Comparison of ENCODE assay signal across 4 cellular contexts in genomic region chr6:131314838-131315237, GRCh38.
TF ChIP-seq lines count a peak whose summit lies in the region.

No MANE protein-coding gene starts in this region.

TF ChIP-seq in HepG2, 621 proteins besides CTCF, POLR2A, EP300 and RAD21:
- peak; percentile 62 for TF ChIP-seq MAFF (IDR thresholded peaks at IDR 0.05; ENCODE audit: low read depth, low read length)
- TF ChIP-seq ZNF562 (CRISPR knock-in tag; IDR thresholded peaks at IDR 0.05; ENCODE audit: borderline replicate concordance) = no peak
- peak; percentile 70 for TF ChIP-seq MAFK (conservative IDR thresholded peaks at IDR 0.05 in 1 of 2, IDR thresholded peaks at IDR 0.05 in 1 of 2; ENCODE audit: low read length in 2 of 2)
TF ChIP-seq in HepG2: peak in this region for 2.

TF ChIP-seq in A549, 52 proteins besides CTCF, POLR2A, EP300 and RAD21:
- TF ChIP-seq SMC3 (IDR thresholded peaks at IDR 0.05) (no peak), MAFK (IDR thresholded peaks at IDR 0.05; ENCODE audit: partially characterized antibody) (peak; percentile 51)
TF ChIP-seq in A549: peak in this region for 1.

TF ChIP-seq in IMR-90, 13 proteins besides CTCF, POLR2A, EP300 and RAD21:
- TF ChIP-seq FOS (IDR thresholded peaks at IDR 0.05; ENCODE audit: low read depth, low read length) = no peak
- TF ChIP-seq RCOR1 (IDR thresholded peaks at IDR 0.05; ENCODE audit: insufficient replicate concordance, low read length) = no peak
- no peak for TF ChIP-seq SMC3 (IDR thresholded peaks at IDR 0.05; ENCODE audit: low read depth, low read length)
- 0 out of 2 replicates have a peak, but pooled peaks have one; percentile 25 for TF ChIP-seq MAFK (IDR thresholded peaks at IDR 0.05; ENCODE audit: low read depth, low read length)

TF ChIP-seq in K562, 482 proteins besides CTCF, POLR2A, EP300 and RAD21:
- TF ChIP-seq HIVEP1 (CRISPR knock-in tag; IDR thresholded peaks at IDR 0.05) = no peak
- TF ChIP-seq C11orf30 (IDR thresholded peaks at IDR 0.05; ENCODE audit: low read depth) = 0 out of 2 replicates have a peak, but pooled peaks have one; percentile 16
- TF ChIP-seq, protein P1, sequence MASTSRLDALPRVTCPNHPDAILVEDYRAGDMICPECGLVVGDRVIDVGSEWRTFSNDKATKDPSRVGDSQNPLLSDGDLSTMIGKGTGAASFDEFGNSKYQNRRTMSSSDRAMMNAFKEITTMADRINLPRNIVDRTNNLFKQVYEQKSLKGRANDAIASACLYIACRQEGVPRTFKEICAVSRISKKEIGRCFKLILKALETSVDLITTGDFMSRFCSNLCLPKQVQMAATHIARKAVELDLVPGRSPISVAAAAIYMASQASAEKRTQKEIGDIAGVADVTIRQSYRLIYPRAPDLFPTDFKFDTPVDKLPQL (IDR thresholded peaks at IDR 0.05; ENCODE audit: extremely low read depth, insufficient read length) = no peak
- no peak for TF ChIP-seq HCFC1 (IDR thresholded peaks at IDR 0.05; ENCODE audit: low read depth, low read length)
- no peak for TF ChIP-seq JUN (IDR thresholded peaks at IDR 0.05; ENCODE audit: borderline replicate concordance, low read depth, low read length)
- TF ChIP-seq JUN (CRISPR knock-in tag; IDR thresholded peaks at IDR 0.05; ENCODE audit: borderline replicate concordance) = no peak
- TF ChIP-seq ZNF316 (IDR thresholded peaks at IDR 0.05) = peak; percentile 51; the same call in 1 of the 2 replicates
